In genomic region chr6:142915129-142915697, GRCh38 we compare ENCODE assay signal across 1 cellular context.
TF ChIP-seq lines count a peak whose summit lies in the region.

No MANE protein-coding gene starts in this region.

TF ChIP-seq in IMR-90, 13 proteins besides CTCF, POLR2A, EP300 and RAD21 (continued from another document):
- TF ChIP-seq ELK1 (IDR thresholded peaks at IDR 0.05; ENCODE audit: borderline replicate concordance, low read depth, low read length) (no peak), RCOR1 (IDR thresholded peaks at IDR 0.05; ENCODE audit: insufficient replicate concordance, low read length) (no peak), SMC3 (IDR thresholded peaks at IDR 0.05; ENCODE audit: low read depth, low read length) (no peak)
